In the genomic region with DNA sequence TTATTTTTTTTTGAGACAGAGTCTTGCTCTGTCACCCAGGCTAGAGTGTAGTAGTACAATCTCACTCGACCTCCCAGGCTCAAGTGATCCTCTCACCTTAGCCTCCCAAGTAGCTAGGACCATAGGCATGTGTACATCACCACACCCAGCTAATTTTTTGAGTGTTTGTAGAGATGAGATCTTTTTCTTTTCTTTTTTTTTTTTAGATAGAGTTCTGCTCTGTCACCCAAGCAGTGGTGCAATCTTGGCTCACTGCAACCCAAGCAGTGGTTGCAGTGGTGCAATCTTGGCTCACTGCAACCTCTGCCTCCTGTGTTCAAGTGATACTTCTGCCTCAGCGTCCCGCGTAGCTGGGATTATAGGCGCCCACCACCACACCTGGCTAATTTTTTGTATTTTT, we compare ENCODE assay signal across 25 cellular contexts.
"Had no signal": no experiment of that assay in that cellular context is flagged by ENCODE, and none has a peak within 500 bp of the region (broad histone marks: within the 10 kb centered on the region; RNA-seq: fewer than 3 reads in every experiment).

No MANE protein-coding gene starts in this region.

- H3K4me3 Mint-ChIP-seq: activated CD4-positive, alpha-beta memory T cell treated with anti-CD3 and anti-CD28 coated beads for 36 hours; activated CD4-positive, alpha-beta T cell treated with anti-CD3 and anti-CD28 coated beads, Interleukin-2, amount 10 ng/mL, durations not matched to agents 24 days and 14 days; activated naive CD4-positive, alpha-beta T cell treated with anti-CD3 and anti-CD28 coated beads, Interleukin-2, amount 50 U/mL, for 24 hours; activated T-cell treated with anti-CD3 and anti-CD28 coated beads, Interleukin-2, amount 50 U/mL, for 24 hours; activated T-helper 17 cell treated with anti-CD3 and anti-CD28 coated beads, Interleukin-2, amount 50 U/mL, for 72 hours; naive thymus-derived CD8-positive, alpha-beta T cell; neural progenitor cell; T-helper 17 cell had no signal

- H3K27me3 ChIP-seq: colonic mucosa, esophagus muscularis mucosa, heart right ventricle, neural progenitor cell, right lobe of liver, upper lobe of right lung had no signal

- H3K36me3 ChIP-seq: colonic mucosa had no signal

- H2AFZ ChIP-seq: neural progenitor cell had no signal

- H3K27ac Mint-ChIP-seq: activated CD4-positive, alpha-beta memory T cell treated with anti-CD3 and anti-CD28 coated beads for 36 hours; activated CD4-positive, alpha-beta T cell treated with anti-CD3 and anti-CD28 coated beads, Interleukin-2, amount 10 ng/mL, durations not matched to agents 24 days and 14 days; activated naive CD4-positive, alpha-beta T cell treated with anti-CD3 and anti-CD28 coated beads, Interleukin-2, amount 50 U/mL, for 24 hours; activated T-cell treated with anti-CD3 and anti-CD28 coated beads, Interleukin-2, amount 50 U/mL, for 24 hours; activated T-helper 17 cell treated with anti-CD3 and anti-CD28 coated beads, Interleukin-2, amount 50 U/mL, for 72 hours; neural progenitor cell had no signal

- DNase-seq: activated CD4-positive, alpha-beta memory T cell treated with anti-CD3 and anti-CD28 coated beads for 36 hours; activated CD4-positive, alpha-beta T cell treated with anti-CD3 and anti-CD28 coated beads, Interleukin-2, amount 10 ng/mL, durations not matched to agents 24 days and 14 days; activated CD4-positive, CD25-positive, alpha-beta regulatory T cell treated with anti-CD3 and anti-CD28 coated beads, Interleukin-2, amount 50 U/mL, for 72 hours; activated CD8-positive, alpha-beta memory T cell treated with anti-CD3 and anti-CD28 coated beads, Interleukin-2, amount 50 U/mL, for 48 hours; activated gamma-delta T cell treated with Interleukin-2 at 50 U/mL for 16 hours; activated T-cell treated with anti-CD3 and anti-CD28 coated beads, Interleukin-2, amount 50 U/mL, for 24 hours; anterior cingulate cortex; colonic mucosa; foreskin melanocyte; heart right ventricle; lower lobe of right lung; mesenchymal stem cell; naive thymus-derived CD8-positive, alpha-beta T cell; right lobe of liver; stimulated activated CD4-positive, alpha-beta T cell treated with anti-CD3 and anti-CD28 coated beads, Interleukin-12 subunit alpha, Interleukin-12 subunit beta, amount 100 ng/mL, for 4 hours; stimulated activated CD4-positive, alpha-beta T cell treated with anti-CD3 and anti-CD28 coated beads, Interleukin-4, amount 100 ng/mL, for 1 hour; stimulated activated naive CD8-positive, alpha-beta T cell treated with anti-CD3 and anti-CD28 coated beads, Interleukin-15, Interleukin-2, amounts not matched to agents 100 U/mL and 50 U/mL, for 24 hours; T-helper 17 cell; T1000; upper lobe of right lung; WERI-Rb-1 had no signal

- H3K9me3 Mint-ChIP-seq: activated CD4-positive, alpha-beta memory T cell treated with anti-CD3 and anti-CD28 coated beads for 36 hours; activated CD4-positive, alpha-beta T cell treated with anti-CD3 and anti-CD28 coated beads, Interleukin-2, amount 10 ng/mL, durations not matched to agents 24 days and 14 days; activated naive CD4-positive, alpha-beta T cell treated with anti-CD3 and anti-CD28 coated beads, Interleukin-2, amount 50 U/mL, for 24 hours; activated T-cell treated with anti-CD3 and anti-CD28 coated beads, Interleukin-2, amount 50 U/mL, for 24 hours; activated T-helper 17 cell treated with anti-CD3 and anti-CD28 coated beads, Interleukin-2, amount 50 U/mL, for 72 hours; naive thymus-derived CD8-positive, alpha-beta T cell had no signal

- H3K4me2 ChIP-seq: neural progenitor cell had no signal

- H3K9me3 ChIP-seq: colonic mucosa, esophagus muscularis mucosa, heart right ventricle, lower lobe of right lung, right lobe of liver, upper lobe of right lung had no signal

- H3K27ac ChIP-seq: colonic mucosa, esophagus muscularis mucosa, heart right ventricle, lower lobe of right lung, neural progenitor cell, right lobe of liver, upper lobe of right lung, WERI-Rb-1 had no signal

- H3K4me3 ChIP-seq: colonic mucosa, esophagus muscularis mucosa, heart right ventricle, lower lobe of right lung, neural progenitor cell, right lobe of liver, upper lobe of right lung had no signal

- H3K9ac ChIP-seq: neural progenitor cell had no signal

- H3K27me3 Mint-ChIP-seq: activated CD4-positive, alpha-beta memory T cell treated with anti-CD3 and anti-CD28 coated beads for 36 hours; activated CD4-positive, alpha-beta T cell treated with anti-CD3 and anti-CD28 coated beads, Interleukin-2, amount 10 ng/mL, durations not matched to agents 24 days and 14 days; activated naive CD4-positive, alpha-beta T cell treated with anti-CD3 and anti-CD28 coated beads, Interleukin-2, amount 50 U/mL, for 24 hours; activated T-cell treated with anti-CD3 and anti-CD28 coated beads, Interleukin-2, amount 50 U/mL, for 24 hours; activated T-helper 17 cell treated with anti-CD3 and anti-CD28 coated beads, Interleukin-2, amount 50 U/mL, for 72 hours; naive thymus-derived CD8-positive, alpha-beta T cell; T-helper 17 cell had no signal
